1 cellular context compared by ENCODE assay signal in genomic region chr3:161233557-161233956, GRCh38.
TF ChIP-seq lines count a peak whose summit lies in the region.

No MANE protein-coding gene starts in this region.

TF ChIP-seq in SK-N-SH treated with all-trans-retinoic acid at 6 μM for 48 hours, 23 proteins besides CTCF, POLR2A, EP300 and RAD21 (continued from another document):
- TF ChIP-seq CREB5 (CRISPR knock-in tag; IDR thresholded peaks at IDR 0.05; ENCODE audit: low read depth): no peak
- TF ChIP-seq RARB (CRISPR knock-in tag; IDR thresholded peaks at IDR 0.05): no peak
- no peak for TF ChIP-seq TSHZ2 (CRISPR knock-in tag; IDR thresholded peaks at IDR 0.05)
- TF ChIP-seq TOX (CRISPR knock-in tag; IDR thresholded peaks at IDR 0.05; ENCODE audit: borderline replicate concordance): no peak
